ENCODE assay signal across 1 cellular context in genomic region chr10:34205452-34205851, GRCh38.
TF ChIP-seq lines count a peak whose summit lies in the region.

No MANE protein-coding gene starts in this region.

TF ChIP-seq in GM12878, 131 proteins besides CTCF, POLR2A, EP300 and RAD21:
- TF ChIP-seq PRDM15 (CRISPR knock-in tag; IDR thresholded peaks at IDR 0.05) (no peak), SPI1 (IDR thresholded peaks at IDR 0.05; ENCODE audit: borderline replicate concordance, insufficient read depth, low read depth, low read length) (peak; percentile 52; the same call in 1 of the 2 replicates)
